15 cellular contexts compared by ENCODE assay signal in genomic region chr4:176708771-176709311, GRCh38.
"Had no signal": no experiment of that assay in that cellular context is flagged by ENCODE, and none has a peak within 500 bp of the region (broad histone marks: within the 10 kb centered on the region; RNA-seq: fewer than 3 reads in every experiment).

No MANE protein-coding gene starts in this region.

- H3K27ac ChIP-seq: body of pancreas, hepatocyte, left ventricle myocardium inferior, parathyroid adenoma had no signal

- ATAC-seq: activated T-cell treated with anti-CD3 and anti-CD28 coated beads, Interleukin-2, amount 50 U/mL, for 72 hours; body of pancreas; effector memory CD8-positive, alpha-beta T cell; naive thymus-derived CD8-positive, alpha-beta T cell; stimulated activated effector memory CD8-positive, alpha-beta T cell treated with anti-CD3 and anti-CD28 coated beads, Interleukin-12 subunit alpha, Interleukin-12 subunit beta, amount 100 ng/mL, for 72 hours had no signal

- H3K4me3 ChIP-seq: body of pancreas, hepatocyte, left ventricle myocardium inferior had no signal

- H3K9me3 ChIP-seq: body of pancreas, left ventricle myocardium inferior had no signal

- H3K27me3 ChIP-seq: body of pancreas, hepatocyte had no signal

- DNase-seq: activated CD4-positive, alpha-beta T cell treated with anti-CD3 and anti-CD28 coated beads, Interleukin-2, amount 10 ng/mL, durations not matched to agents 7 days and 5 days; activated CD8-positive, alpha-beta memory T cell treated with anti-CD3 and anti-CD28 coated beads, Interleukin-2, amount 50 U/mL, for 48 hours; activated gamma-delta T cell; activated T-cell treated with anti-CD3 and anti-CD28 coated beads, Interleukin-2, amount 50 U/mL, for 72 hours; amygdala; body of pancreas; effector memory CD8-positive, alpha-beta T cell; erythroblast; left ventricle myocardium inferior; naive thymus-derived CD8-positive, alpha-beta T cell; stimulated activated CD4-positive, alpha-beta T cell treated with anti-CD3 and anti-CD28 coated beads, Interleukin-12 subunit alpha, Interleukin-12 subunit beta, amount 100 ng/mL, for 4 hours; stimulated activated CD4-positive, alpha-beta T cell treated with anti-CD3 and anti-CD28 coated beads, Interleukin-2, amount 100 ng/mL, for 24 hours had no signal

- H3K4me1 ChIP-seq: body of pancreas, parathyroid adenoma had no signal

- H3K36me3 ChIP-seq: left ventricle myocardium inferior had no signal
